8 cellular contexts compared by ENCODE assay signal in genomic region chr3:196274585-196274984, GRCh38. TPM values are rescaled to one million over a fixed set of nuclear protein-coding genes. Genes with fewer than 3 reads are reported as not detected.
DNase-seq lines count a peak whose midpoint lies in the region; ATAC-seq, FAIRE-seq and TF ChIP-seq lines count a peak whose summit lies in the region.

No MANE protein-coding gene starts in this region.

- TF ChIP-seq POLR2A in GM12878 (IDR thresholded peaks at IDR 0.05; ENCODE audit: low read depth, low read length) (peak; percentile 63), gastroesophageal sphincter (IDR thresholded peaks at IDR 0.05) (no peak)

- peak; percentile 84 for FAIRE-seq in GM12878 (lab: Jason Lieb, UNC)

- POLR2A ChIA-PET in GM12878 (lab: Charles Lee) = interaction anchor here (0.6 to 1.2 kb wide), 3 partner anchors 16 to 136 kb away, joined by 3 to 5 read pairs (median 3); no protein-coding TSS in a partner anchor

- H3K27me3 ChIP-seq in GM12878 (replicated peaks in 1 of 2; ENCODE audit: control insufficient read depth in 2 of 2, insufficient read depth in 2 of 2, low read length in 1 of 2) (no peaks in the 10 kb centered on the region), gastroesophageal sphincter (no peaks in the 10 kb centered on the region)

- DNase-seq in RPMI7951 (ENCODE audit: low read depth) = peak; percentile 51
- peak; percentile 84 for DNase-seq in GM12878 (ENCODE audit: low read depth, low spot score)
- peak; percentile 32 for DNase-seq in stimulated activated CD8-positive, alpha-beta memory T cell treated with anti-CD3 and anti-CD28 coated beads, Interleukin-15, amount 100 ng/mL, for 1 hour (ENCODE audit: low read depth)
- DNase-seq in AG08395 (ENCODE audit: low spot score) = no peak
- no peak for DNase-seq in NCI-H524 treated with DMSO at 0.1 percent for 48 hours (lab: John Stamatoyannopoulos, UW)

- H3K4me2 ChIP-seq in GM12878 (ENCODE audit: control insufficient read depth, insufficient read depth) = peak overlapping the region; percentile 65

- ATAC-seq in GM18502 (IDR thresholded peaks at IDR 0.05; ENCODE audit: poor library complexity, unreplicated experiment) = peak; percentile 81
- peak; percentile 87 for ATAC-seq in HG02798 (IDR thresholded peaks at IDR 0.05; ENCODE audit: poor library complexity, unreplicated experiment)
- peak; percentile 95 for ATAC-seq in GM12878
- ATAC-seq in gastroesophageal sphincter = no peak

- SMC1A ChIA-PET in GM12878 (lab: Charles Lee; ENCODE audit: uncharacterized antibody, unreplicated experiment) = interaction anchor here (1.0 to 2.0 kb wide), 4 partner anchors 10 to 43 kb away, joined by 3 to 5 read pairs (median 4); partner anchors contain the start of gene DYNLT2B

- H3K4me3 ChIP-seq in GM12878 (peak overlapping the region; percentile 37), gastroesophageal sphincter (no peak overlapping the region)

- H3K27ac ChIP-seq in GM12878 (ENCODE audit: control insufficient read depth, insufficient read depth) (peak overlapping the region; percentile 63), gastroesophageal sphincter (no peak overlapping the region)

- H4K20me1 ChIP-seq in GM12878 (ENCODE audit: control insufficient read depth, insufficient read depth) = no peaks in the 10 kb centered on the region

- TF ChIP-seq EP300 in GM12878 (IDR thresholded peaks at IDR 0.05; ENCODE audit: borderline replicate concordance in 1 of 2, control insufficient read depth in 1 of 2, low read depth in 2 of 2, low read length in 2 of 2) (no peak), gastroesophageal sphincter (IDR thresholded peaks at IDR 0.05) (no peak)

- no peak overlapping the region for H2AFZ ChIP-seq in GM12878 (ENCODE audit: control insufficient read depth, low read depth, low read length)

- WGBS in GM12878 (ENCODE audit: insufficient coverage, insufficient replicate concordance, low lambda C conversion rate, missing lambda C conversion rate) = 1% methylated on average over 5 of the region's 5 CpGs
- WGBS in gastroesophageal sphincter (ENCODE audit: low coverage in 1 of 2), 2 donors = 80 to 96% methylated on average over 1 to 5 of the region's 5 CpGs

- peaks cover 42% of the 10 kb centered on the region for H3K4me1 ChIP-seq in GM12878 (ENCODE audit: control insufficient read depth, insufficient read depth, low read length)
- peaks cover 0 to 7% (median 2%) of the 10 kb centered on the region in 3 donors for H3K4me1 ChIP-seq in gastroesophageal sphincter

- in situ Hi-C loops in GM12878 (cut with MboI) = no loop called here

- CTCF ChIA-PET in GM12878 (lab: Yijun Ruan, JAX) = no interaction called here

- TF ChIP-seq CTCF in GM12878 (IDR thresholded peaks at IDR 0.05 in 2 of 3, conservative IDR thresholded peaks at IDR 0.05 in 1 of 3; ENCODE audit: control insufficient read depth in 2 of 3, extremely low read depth in 1 of 3, insufficient read depth in 1 of 3, low read depth in 3 of 3, low read length in 3 of 3) (no peak), gastroesophageal sphincter (IDR thresholded peaks at IDR 0.05) (no peak)

- no peak for TF ChIP-seq RAD21 in GM12878 (IDR thresholded peaks at IDR 0.05; ENCODE audit: insufficient read depth, low read depth, low read length)

- RAD21 ChIA-PET in GM12878 (lab: Charles Lee; ENCODE audit: unreplicated experiment) = interaction anchor here (1.3 kb wide), 1 partner anchor 43 kb away, joined by 3 read pairs; the partner anchor contains the start of gene DYNLT2B

- H3K9me3 ChIP-seq in GM12878 (replicated peaks; ENCODE audit: control insufficient read depth, insufficient read depth, low read length) (no peaks in the 10 kb centered on the region; the same call in 2 of the 3 replicates), gastroesophageal sphincter (no peaks in the 10 kb centered on the region)

- H3K36me3 ChIP-seq in GM12878 (ENCODE audit: control insufficient read depth in 2 of 2, insufficient read depth in 2 of 2, low read length in 1 of 2) (peaks cover 0 to 8% of the 10 kb centered on the region in 2 experiments; a peak in 3 of 4 replicates), gastroesophageal sphincter (peaks cover 0 to 27% of the 10 kb centered on the region in 2 donors)

- peak overlapping the region; percentile 21; the same call in 1 of the 2 replicates for H3K9ac ChIP-seq in GM12878 (ENCODE audit: control insufficient read depth, insufficient read depth, low read length)

- intact Hi-C loops in GM12878 (cut with micrococcal nuclease; ENCODE audit: unreplicated experiment) = no loop called here

- H3K79me2 ChIP-seq in GM12878 (ENCODE audit: control insufficient read depth, insufficient read depth, low read length) = peaks cover 58% of the 10 kb centered on the region

- BruUV-seq in GM12878 (replicated peaks; lab: Mats Ljungman, UMichigan) = no TSS peak

TF ChIP-seq in GM12878, 131 proteins besides CTCF, POLR2A, EP300 and RAD21 (continues in another document):
- no peak for TF ChIP-seq EGR1 (IDR thresholded peaks at IDR 0.05; ENCODE audit: borderline replicate concordance in 1 of 2, low read depth in 2 of 2, low read length in 2 of 2)

RNA-seq across cellular contexts. Expression of gene PCYT1A, which starts 12.9 kb away (rescaled TPM):
- total RNA-seq in RPMI7951 (2014; rRNA removed; shearing (Covaris generic)) = 64.6 and 81.6 TPM in 2 replicates
- total RNA-seq in GM12878 (2013; cell fraction: nucleolus; rRNA removed) = 89.9 and 94.8 TPM in 2 replicates
- 51.7 and 56.2 TPM in 2 replicates for total RNA-seq in GM12878 (2014; rRNA removed)
- 49.5 and 49.6 TPM in 2 replicates for total RNA-seq in GM12878 (2014; rRNA removed; fragmentation: Illumina TruSeq; extraction: Trizol)
- 50.2 and 53.6 TPM in 2 replicates for total RNA-seq in GM12878 (2021)
- 25.4 TPM for polyA plus RNA-seq in GM12878 (2011; ENCODE audit: low read depth)
- 34.8 and 47.7 TPM in 2 replicates for polyA plus RNA-seq in GM12878 (2011; rRNA removed)
- 37.2 TPM in 2 replicates for polyA plus RNA-seq in GM12878 (2011; cell fraction: cytosol; rRNA removed)
- polyA plus RNA-seq in GM12878 (2011; cell fraction: nucleus; rRNA removed) = 46.3 and 49.9 TPM in 2 replicates
- 35.0 and 38.6 TPM in 2 replicates for polyA plus RNA-seq in GM12878 (2012)
- polyA plus RNA-seq in GM12878 (2014; fragmentation: Illumina TruSeq; extraction: Trizol) = 49.1 and 64.3 TPM in 2 replicates
- polyA plus RNA-seq in GM12878 (2014; fragmentation: Nextera tagmentation; extraction: Ambion mirVana) = 10 to 100 TPM; 10.8 to 15.3 TPM
- polyA plus RNA-seq in GM12878 (2014; rRNA removed) = 51.7 and 61.8 TPM in 2 replicates
- polyA plus RNA-seq in GM12878 (2016; fragmentation: Nextera tagmentation; extraction: Ambion mirVana) = 10 to 100 TPM; 39.8 to 40.0 TPM
- 80.5 and 103 TPM in 2 replicates for polyA minus RNA-seq in GM12878 (2011; rRNA and poly(A)+ RNA removed)
- 33.0 and 33.1 TPM in 2 replicates for polyA minus RNA-seq in GM12878 (2011; cell fraction: cytosol; rRNA and poly(A)+ RNA removed)
- polyA minus RNA-seq in GM12878 (2011; cell fraction: nucleus; rRNA and poly(A)+ RNA removed) = 33.9 and 53.3 TPM in 2 replicates
- total RNA-seq in gastroesophageal sphincter = 10 to 100 TPM; 60.3 to 92.6 (median 81.0) TPM

RNA-seq across cellular contexts. Expression of gene DYNLT2B, which starts 43.5 kb away (rescaled TPM):
- 34.6 and 37.2 TPM in 2 replicates for total RNA-seq in RPMI7951 (2014; rRNA removed; shearing (Covaris generic))
- 3.6 and 4.7 TPM in 2 replicates for total RNA-seq in GM12878 (2013; cell fraction: nucleolus; rRNA removed)
- total RNA-seq in GM12878 (2014; rRNA removed) (18.5 and 22.0 TPM in 2 replicates), GM12878 (2014; rRNA removed; fragmentation: Illumina TruSeq; extraction: Trizol) (17.5 and 19.5 TPM in 2 replicates), GM12878 (2021) (17.7 and 21.9 TPM in 2 replicates), gastroesophageal sphincter (10 to 100 TPM in 3 of 4 donors, 1 to 10 TPM in 1; 9.2 to 18.7 (median 10.8) TPM)
- 28.5 TPM for polyA plus RNA-seq in GM12878 (2011; ENCODE audit: low read depth)
- polyA plus RNA-seq in GM12878 (2011; rRNA removed) (8.6 and 12.4 TPM in 2 replicates), GM12878 (2014; fragmentation: Illumina TruSeq; extraction: Trizol) (6.0 and 16.7 TPM in 2 replicates), GM12878 (2014; fragmentation: Nextera tagmentation; extraction: Ambion mirVana) (10 to 100 TPM; 24.2 to 39.6 TPM), GM12878 (2014; rRNA removed) (32.3 and 33.3 TPM in 2 replicates), GM12878 (2016; fragmentation: Nextera tagmentation; extraction: Ambion mirVana) (10 to 100 TPM; 89.0 to 89.7 TPM)
- 4.0 and 7.2 TPM in 2 replicates for polyA plus RNA-seq in GM12878 (2011; cell fraction: cytosol; rRNA removed)
- 2.6 and 3.4 TPM in 2 replicates for polyA plus RNA-seq in GM12878 (2011; cell fraction: nucleus; rRNA removed)
- polyA plus RNA-seq in GM12878 (2012) = 26.3 and 28.2 TPM in 2 replicates
- 0.44 and 0.88 TPM in 2 replicates for polyA minus RNA-seq in GM12878 (2011; rRNA and poly(A)+ RNA removed)
- polyA minus RNA-seq in GM12878 (2011; cell fraction: cytosol; rRNA and poly(A)+ RNA removed) = 3.1 TPM in 1 of 2 replicates, not detected in the other
- polyA minus RNA-seq in GM12878 (2011; cell fraction: nucleus; rRNA and poly(A)+ RNA removed) = 1.5 and 2.2 TPM in 2 replicates

RNA-seq across cellular contexts. Expression of gene SLC51A, which starts 58.3 kb away (rescaled TPM):
- total RNA-seq in RPMI7951 (2014; rRNA removed; shearing (Covaris generic)) = not detected in 2 replicates
- total RNA-seq in GM12878 (2013; cell fraction: nucleolus; rRNA removed) = not detected in 2 replicates
- total RNA-seq in GM12878 (2014; rRNA removed) (not detected in 2 replicates), GM12878 (2014; rRNA removed; fragmentation: Illumina TruSeq; extraction: Trizol) (0.18 TPM in 1 of 2 replicates, not detected in the other), GM12878 (2021) (not detected in 2 replicates), gastroesophageal sphincter (not detected)
- polyA plus RNA-seq in GM12878 (2011; ENCODE audit: low read depth) = 0.62 TPM
- polyA plus RNA-seq in GM12878 (2011; rRNA removed) (not detected in 2 replicates), GM12878 (2014; fragmentation: Illumina TruSeq; extraction: Trizol) (not detected in 2 replicates), GM12878 (2014; fragmentation: Nextera tagmentation; extraction: Ambion mirVana) (1 to 10 TPM in 1 of 2 experiments, under 1 TPM in 1; 0.99 to 2.1 TPM), GM12878 (2014; rRNA removed) (not detected in 2 replicates), GM12878 (2016; fragmentation: Nextera tagmentation; extraction: Ambion mirVana) (1 to 10 TPM; 2.2 to 3.9 TPM)
- not detected in 2 replicates for polyA plus RNA-seq in GM12878 (2011; cell fraction: cytosol; rRNA removed)
- polyA plus RNA-seq in GM12878 (2011; cell fraction: nucleus; rRNA removed) = not detected in 2 replicates
- polyA plus RNA-seq in GM12878 (2012) = 2.2 and 3.2 TPM in 2 replicates
- polyA minus RNA-seq in GM12878 (2011; rRNA and poly(A)+ RNA removed) = not detected in 2 replicates
- polyA minus RNA-seq in GM12878 (2011; cell fraction: cytosol; rRNA and poly(A)+ RNA removed) = not detected in 2 replicates
- not detected in 2 replicates for polyA minus RNA-seq in GM12878 (2011; cell fraction: nucleus; rRNA and poly(A)+ RNA removed)

Comparison
In these comparisons a context has a peak if more than half of its experiments do, and no peak if none do; other contexts are left out.
1. DNase-seq: peak in RPMI7951 (single experiment), GM12878 (single experiment) and stimulated activated CD8-positive, alpha-beta memory T cell treated with anti-CD3 and anti-CD28 coated beads, Interleukin-15, amount 100 ng/mL, for 1 hour (single experiment); none in AG08395 (single experiment) and NCI-H524 treated with DMSO at 0.1 percent for 48 hours (single experiment).